In genomic region chr13:40974460-40975407, GRCh38 we compare ENCODE assay signal across 8 cellular contexts. TPM values are rescaled to one million over a fixed set of nuclear protein-coding genes. Genes with fewer than 3 reads are reported as not detected.
DNase-seq lines count a peak whose midpoint lies in the region; ATAC-seq and TF ChIP-seq lines count a peak whose summit lies in the region.

No MANE protein-coding gene starts in this region.

- no peak overlapping the region for H3K4me2 ChIP-seq in GM23338
- H3K4me2 ChIP-seq in Karpas-422 (ENCODE audit: low read depth, low read length, poor library complexity, severe bottlenecking), result peak overlapping the region; percentile 58

- H2AFZ ChIP-seq in GM23338, result no peak overlapping the region
- no peak overlapping the region for H2AFZ ChIP-seq in Karpas-422 (ENCODE audit: low read length)

- H4K20me1 ChIP-seq in GM23338 (replicated peaks; ENCODE audit: insufficient read depth), result no peaks in the 10 kb centered on the region
- H4K20me1 ChIP-seq in Karpas-422 (ENCODE audit: insufficient read depth, low read depth, low read length), result 0 out of 2 replicates have a peak, but pooled peaks cover 6% of the 10 kb centered on the region

- no peak for TF ChIP-seq POLR2A in ovary (IDR thresholded peaks at IDR 0.05)

- H3K4me1 ChIP-seq in GM23338 (ENCODE audit: insufficient read depth), result no peaks in the 10 kb centered on the region
- peaks cover 100% of the 10 kb centered on the region for H3K4me1 ChIP-seq in Karpas-422 (ENCODE audit: low read length)
- H3K4me1 ChIP-seq in rectal smooth muscle tissue (ENCODE audit: control insufficient read depth, insufficient read depth, low read length), result peaks cover 6% of the 10 kb centered on the region
- H3K4me1 ChIP-seq in ovary (ENCODE audit: insufficient read depth), result peaks cover 7% of the 10 kb centered on the region

- peak; percentile 69 to 70 for TF ChIP-seq CTCF in GM23338 (conservative IDR thresholded peaks at IDR 0.05; ENCODE audit: low read depth in 2 of 2)
- TF ChIP-seq CTCF in WERI-Rb-1 (IDR thresholded peaks at IDR 0.05; ENCODE audit: low read depth, low read length), result peak; percentile 35
- peak in 1 of 3 donors; percentile 32 for TF ChIP-seq CTCF in ovary (IDR thresholded peaks at IDR 0.05)

- 52 to 71% (median 56%) methylated on average over 4 of the region's 4 CpGs for WGBS in ovary, 3 donors

- no peaks in the 10 kb centered on the region for H3K9me2 ChIP-seq in GM23338 (ENCODE audit: insufficient read depth)
- H3K9me2 ChIP-seq in Karpas-422 (replicated peaks; ENCODE audit: insufficient read depth, low read length), result no peaks in the 10 kb centered on the region

- intact Hi-C loops in ovary (cut with DNase I), result loop anchor here in 1 of 4 donors (10.0 kb wide), 1 partner anchor 80 kb away; no protein-coding TSS in a partner anchor

- H3K4me3 ChIP-seq in GM23338, result no peak overlapping the region
- H3K4me3 ChIP-seq in Karpas-422 (ENCODE audit: low read length), result peak overlapping the region; percentile 6; the same call in 1 of the 2 replicates
- no peak overlapping the region for H3K4me3 ChIP-seq in WERI-Rb-1 (ENCODE audit: low read depth, low read length)
- H3K4me3 ChIP-seq in rectal smooth muscle tissue (ENCODE audit: low read length), result peak overlapping the region; percentile 12
- no peak overlapping the region for H3K4me3 ChIP-seq in ovary

- TF ChIP-seq EP300 in ovary (IDR thresholded peaks at IDR 0.05), result no peak

- H3K4me3 Mint-ChIP-seq in GM23338, result no peak overlapping the region

- H3K27me3 Mint-ChIP-seq in GM23338 (ENCODE audit: insufficient read depth, low read depth, poor library complexity), result peaks cover 3% of the 10 kb centered on the region

- no peaks in the 10 kb centered on the region for H3K36me3 Mint-ChIP-seq in GM23338 (ENCODE audit: low read depth)

- DNase-seq in activated gamma-delta T cell treated with Interleukin-2 at 50 U/mL for 16 hours (peak; percentile 36), activated gamma-delta T cell (lab: John Stamatoyannopoulos, UW) (no peak), GM23338 (ENCODE audit: low spot score) (peak; percentile 78), Karpas-422 (peak; percentile 83), WERI-Rb-1 (peak; percentile 9), foreskin melanocyte (peak; percentile 52), ovary (no peak)

- no peaks in the 10 kb centered on the region for H3F3A ChIP-seq in GM23338 (replicated peaks; ENCODE audit: low read depth)

- H3K9ac ChIP-seq in Karpas-422 (ENCODE audit: low read length), result peak overlapping the region; percentile 25; the same call in 1 of the 2 replicates
- H3K9ac ChIP-seq in rectal smooth muscle tissue (ENCODE audit: low read length), result no peak overlapping the region

- peaks cover 4% of the 10 kb centered on the region; the same call in 1 of the 3 replicates for H3K4me1 Mint-ChIP-seq in GM23338

- H3K27ac Mint-ChIP-seq in GM23338, result no peak overlapping the region

- H3K27me3 ChIP-seq in GM23338 (ENCODE audit: insufficient read depth), result no peaks in the 10 kb centered on the region
- H3K27me3 ChIP-seq in Karpas-422 (ENCODE audit: low read length), result no peaks in the 10 kb centered on the region
- H3K27me3 ChIP-seq in WERI-Rb-1 (ENCODE audit: insufficient read depth, low read depth, severe bottlenecking), result no peaks in the 10 kb centered on the region
- no peaks in the 10 kb centered on the region for H3K27me3 ChIP-seq in rectal smooth muscle tissue (ENCODE audit: control insufficient read depth, insufficient read depth, low read length)
- no peaks in the 10 kb centered on the region for H3K27me3 ChIP-seq in ovary

- no peaks in the 10 kb centered on the region for H3K9me3 Mint-ChIP-seq in GM23338

- H3K9me3 ChIP-seq in Karpas-422 (ENCODE audit: low read length), result no peaks in the 10 kb centered on the region
- H3K9me3 ChIP-seq in WERI-Rb-1 (ENCODE audit: severe bottlenecking), result no peaks in the 10 kb centered on the region
- H3K9me3 ChIP-seq in ovary, result no peaks in the 10 kb centered on the region

- no peaks in the 10 kb centered on the region for H3K36me3 ChIP-seq in GM23338 (ENCODE audit: insufficient read depth)
- H3K36me3 ChIP-seq in Karpas-422 (ENCODE audit: insufficient read depth, low read length), result peaks cover 14% of the 10 kb centered on the region; the same call in 1 of the 2 replicates
- no peaks in the 10 kb centered on the region for H3K36me3 ChIP-seq in WERI-Rb-1
- no peaks in the 10 kb centered on the region for H3K36me3 ChIP-seq in rectal smooth muscle tissue (ENCODE audit: control insufficient read depth, insufficient read depth, low read length)
- no peaks in the 10 kb centered on the region for H3K36me3 ChIP-seq in ovary

- peak; percentile 98 for ATAC-seq in GM23338

- H3K27ac ChIP-seq in GM23338 (ENCODE audit: low read depth), result no peak overlapping the region
- peak overlapping the region; percentile 57 for H3K27ac ChIP-seq in Karpas-422 (ENCODE audit: low read length)
- no peak overlapping the region for H3K27ac ChIP-seq in WERI-Rb-1
- H3K27ac ChIP-seq in rectal smooth muscle tissue (ENCODE audit: low read depth, low read length), result no peak overlapping the region
- no peak overlapping the region for H3K27ac ChIP-seq in ovary

- H3K79me2 ChIP-seq in GM23338 (replicated peaks; ENCODE audit: insufficient read depth) (no peaks in the 10 kb centered on the region), Karpas-422 (ENCODE audit: low read length) (peaks cover 100% of the 10 kb centered on the region)

TF ChIP-seq in GM23338, 12 proteins besides CTCF, POLR2A, EP300 and RAD21:
- TF ChIP-seq NANOG (IDR thresholded peaks at IDR 0.05; ENCODE audit: borderline replicate concordance) (no peak), EZH2phosphoT487 (IDR thresholded peaks at IDR 0.05; ENCODE audit: unreplicated experiment) (no peak), CREB1 (CRISPR knock-in tag; IDR thresholded peaks at IDR 0.05; ENCODE audit: low read depth) (no peak)

RNA-seq across cellular contexts. Expression of gene ELF1, which starts 44.4 kb away (rescaled TPM):
- total RNA-seq in GM23338 (2014; rRNA removed; shearing (Covaris generic)), result 11.4 and 12.7 TPM in 2 replicates
- 5.4 and 7.0 TPM in 2 replicates for polyA plus RNA-seq in GM23338 (2016; fragmentation: Nextera tagmentation; extraction: Ambion mirVana)
- total RNA-seq in Karpas-422 (2014; rRNA removed; shearing (Covaris generic); ENCODE audit: low replicate concordance), result 66.1 and 84.0 TPM in 2 replicates
- total RNA-seq in ovary, result 10 to 100 TPM; 41.0 to 53.2 (median 47.7) TPM
- polyA plus RNA-seq in ovary, result 10 to 100 TPM; 28.5 to 49.3 TPM

Comparison
In these comparisons a context has a peak if more than half of its experiments do, and no peak if none do; other contexts are left out.
1. DNase-seq: peak in activated gamma-delta T cell treated with Interleukin-2 at 50 U/mL for 16 hours (single experiment), GM23338 (single experiment), Karpas-422 (single experiment), WERI-Rb-1 (single experiment) and foreskin melanocyte (single experiment); none in activated gamma-delta T cell (single experiment) and ovary (0 of 5).
2. H3K4me3 ChIP-seq: peak in Karpas-422 (single experiment) and rectal smooth muscle tissue (single experiment); none in GM23338 (single experiment), WERI-Rb-1 (single experiment) and ovary (single experiment).